Comparison of ENCODE assay signal across 1 cellular context in the genomic region with DNA sequence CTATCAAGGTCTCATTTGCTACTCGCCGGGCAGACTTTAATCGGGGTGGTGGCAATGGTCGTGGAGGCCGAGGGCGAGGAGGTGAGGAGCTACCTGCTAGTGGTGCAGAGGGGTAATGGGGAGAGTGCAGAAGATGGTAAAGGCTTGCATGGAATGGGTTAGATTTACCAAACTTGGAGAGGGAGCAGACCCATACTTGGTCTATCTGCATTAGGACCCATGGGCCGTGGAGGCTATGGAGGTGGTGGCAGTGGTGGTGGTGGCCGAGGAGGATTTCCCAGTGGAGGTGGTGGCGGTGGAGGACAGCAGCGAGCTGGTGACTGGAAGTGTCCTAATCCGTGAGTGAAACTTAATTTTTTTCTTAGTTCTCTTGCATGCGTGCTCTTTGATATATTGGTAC.
TF ChIP-seq lines count a peak whose summit lies in the region.

No MANE protein-coding gene starts in this region.

TF ChIP-seq in K562, 482 proteins besides CTCF, POLR2A, EP300 and RAD21 (continued from another document):
- TF ChIP-seq PRDM10 (IDR thresholded peaks at IDR 0.05; ENCODE audit: partially characterized antibody) (no peak), ZKSCAN3 (CRISPR knock-in tag; IDR thresholded peaks at IDR 0.05) (no peak), RAD51 (IDR thresholded peaks at IDR 0.05; ENCODE audit: borderline replicate concordance, low read depth) (no peak), RBM39 (optimal IDR thresholded peaks at IDR 0.05; ENCODE audit: low read depth, low read length) (peak; percentile 12), HDAC3 (IDR thresholded peaks at IDR 0.05; ENCODE audit: borderline replicate concordance, partially characterized antibody) (no peak), PHF8 (IDR thresholded peaks at IDR 0.05; ENCODE audit: borderline replicate concordance, low read length) (no peak), RBM22 (IDR thresholded peaks at IDR 0.05; ENCODE audit: low read depth, low read length, poor library complexity, severe bottlenecking) (no peak)
- TF ChIP-seq, protein P1, sequence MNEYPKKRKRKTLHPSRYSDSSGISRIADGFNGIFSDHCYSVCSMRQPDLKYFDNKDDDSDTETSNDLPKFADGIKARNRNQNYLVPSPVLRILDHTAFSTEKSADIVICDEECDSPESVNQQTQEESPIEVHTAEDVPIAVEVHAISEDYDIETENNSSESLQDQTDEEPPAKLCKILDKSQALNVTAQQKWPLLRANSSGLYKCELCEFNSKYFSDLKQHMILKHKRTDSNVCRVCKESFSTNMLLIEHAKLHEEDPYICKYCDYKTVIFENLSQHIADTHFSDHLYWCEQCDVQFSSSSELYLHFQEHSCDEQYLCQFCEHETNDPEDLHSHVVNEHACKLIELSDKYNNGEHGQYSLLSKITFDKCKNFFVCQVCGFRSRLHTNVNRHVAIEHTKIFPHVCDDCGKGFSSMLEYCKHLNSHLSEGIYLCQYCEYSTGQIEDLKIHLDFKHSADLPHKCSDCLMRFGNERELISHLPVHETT (CRISPR knock-in tag; conservative IDR thresholded peaks at IDR 0.05 in 1 of 2, IDR thresholded peaks at IDR 0.05 in 1 of 2), result no peak
